9 cellular contexts compared by ENCODE assay signal in genomic region chr22:38314992-38315800, GRCh38. TPM values are rescaled to one million over a fixed set of nuclear protein-coding genes. Genes with fewer than 3 reads are reported as not detected.
DNase-seq lines count a peak whose midpoint lies in the region; ATAC-seq, FAIRE-seq and TF ChIP-seq lines count a peak whose summit lies in the region.
"Had no signal": no experiment of that assay in that cellular context is flagged by ENCODE, and none has a peak within 500 bp of the region (broad histone marks: within the 10 kb centered on the region; RNA-seq: fewer than 3 reads in every experiment).

No MANE protein-coding gene starts in this region.

- H3K36me3 ChIP-seq in HUES48 (ENCODE audit: control insufficient read depth, insufficient read depth, low read length) = peaks cover 41% of the 10 kb centered on the region
- peaks cover 32% of the 10 kb centered on the region for H3K36me3 ChIP-seq in skeletal muscle satellite cell (ENCODE audit: insufficient read depth, low read length)
- H3K36me3 ChIP-seq: neutrophil had no signal

- H3K4me2 ChIP-seq in skeletal muscle satellite cell (ENCODE audit: low read length) = peak overlapping the region; percentile 96

- H3K4me3 ChIP-seq in AG09309 (ENCODE audit: control insufficient read depth, low read depth, low read length) = peak overlapping the region; percentile 95
- peak overlapping the region; percentile 92 for H3K4me3 ChIP-seq in HUES48 (ENCODE audit: low read depth, low read length)
- H3K4me3 ChIP-seq in right cardiac atrium (ENCODE audit: low read length) = peak overlapping the region; percentile 98
- H3K4me3 ChIP-seq in skeletal muscle satellite cell (ENCODE audit: low read length) = peak overlapping the region; percentile 75

- no peaks in the 10 kb centered on the region for H3K27me3 Mint-ChIP-seq in activated T-helper 17 cell treated with anti-CD3 and anti-CD28 coated beads, Interleukin-2, amount 50 U/mL, for 72 hours

- H3K36me3 Mint-ChIP-seq in activated T-helper 17 cell treated with anti-CD3 and anti-CD28 coated beads, Interleukin-2, amount 50 U/mL, for 72 hours (ENCODE audit: low read depth) = peaks cover 60% of the 10 kb centered on the region

- H3K4me1 ChIP-seq in HUES48 (ENCODE audit: control insufficient read depth, insufficient read depth, low read length) (peaks cover 45% of the 10 kb centered on the region), right cardiac atrium (ENCODE audit: control insufficient read depth, insufficient read depth, low read length) (peaks cover 39% of the 10 kb centered on the region), skeletal muscle satellite cell (ENCODE audit: control insufficient read depth, insufficient read depth, low read length) (peaks cover 69% of the 10 kb centered on the region)

- H3K27ac ChIP-seq in HUES48 (ENCODE audit: low read depth, low read length) = peak overlapping the region; percentile 33
- H3K27ac ChIP-seq in right cardiac atrium (ENCODE audit: low read length) = peak overlapping the region; percentile 100
- H3K27ac ChIP-seq: neutrophil had no signal

- TF ChIP-seq CTCF in AG09309 (IDR thresholded peaks at IDR 0.05; ENCODE audit: control insufficient read depth, insufficient read depth, low read depth, low read length, missing control alignments) = no peak

- H3K27me3 ChIP-seq in HUES48 (ENCODE audit: control insufficient read depth, insufficient read depth, low read length) (no peaks in the 10 kb centered on the region), right cardiac atrium (ENCODE audit: control insufficient read depth, insufficient read depth) (no peaks in the 10 kb centered on the region), skeletal muscle satellite cell (ENCODE audit: control insufficient read depth, insufficient read depth, low read length) (no peaks in the 10 kb centered on the region)

- ATAC-seq in activated T-helper 17 cell treated with anti-CD3 and anti-CD28 coated beads, Interleukin-2, amount 50 U/mL, for 72 hours (replicated peaks) = no peak
- ATAC-seq in right cardiac atrium = peak in 1 of 2 donors; percentile 2
- ATAC-seq in HG02610 (IDR thresholded peaks at IDR 0.05; ENCODE audit: unreplicated experiment) = no peak

- H3K9me3 ChIP-seq in HUES48 (ENCODE audit: control insufficient read depth, insufficient read depth, low read length) = no peaks in the 10 kb centered on the region
- no peaks in the 10 kb centered on the region for H3K9me3 ChIP-seq in right cardiac atrium (ENCODE audit: control insufficient read depth, low read length)
- H3K9me3 ChIP-seq in skeletal muscle satellite cell (replicated peaks; ENCODE audit: low read length) = no peaks in the 10 kb centered on the region
- H3K9me3 ChIP-seq: neutrophil had no signal

- no peak for DNase-seq in AG09309 (ENCODE audit: low read depth)
- DNase-seq in right cardiac atrium = peak in 2 of 3 donors; percentile 67 to 70
- DNase-seq in frontal cortex (ENCODE audit: low spot score in 2 of 2) = no peak
- no peak for DNase-seq in mucosa of gallbladder (ENCODE audit: low spot score)

- H3K27ac Mint-ChIP-seq in activated T-helper 17 cell treated with anti-CD3 and anti-CD28 coated beads, Interleukin-2, amount 50 U/mL, for 72 hours = peak overlapping the region; percentile 92

- no peak for FAIRE-seq in frontal cortex (lab: Jason Lieb, UNC)

- WGBS in right cardiac atrium = 6% methylated on average over 19 of the region's 19 CpGs

- intact Hi-C loops in right cardiac atrium (cut with DNase I) = no loop called here

- peak overlapping the region; percentile 85 for H3K4me3 Mint-ChIP-seq in activated T-helper 17 cell treated with anti-CD3 and anti-CD28 coated beads, Interleukin-2, amount 50 U/mL, for 72 hours

- peak overlapping the region; percentile 85 for H3K9ac ChIP-seq in HUES48 (ENCODE audit: low read depth, low read length)
- H3K9ac ChIP-seq in skeletal muscle satellite cell (ENCODE audit: low read depth, low read length) = peak overlapping the region; percentile 98

- peaks cover 40% of the 10 kb centered on the region for H3K4me1 Mint-ChIP-seq in activated T-helper 17 cell treated with anti-CD3 and anti-CD28 coated beads, Interleukin-2, amount 50 U/mL, for 72 hours

- H3K9me3 Mint-ChIP-seq in activated T-helper 17 cell treated with anti-CD3 and anti-CD28 coated beads, Interleukin-2, amount 50 U/mL, for 72 hours = no peaks in the 10 kb centered on the region

RNA-seq across cellular contexts. Expression of gene CSNK1E, which starts 2.0 kb away (rescaled TPM):
- total RNA-seq in activated T-helper 17 cell treated with anti-CD3 and anti-CD28 coated beads, Interleukin-2, amount 50 U/mL, for 72 hours = 100 to 1,000 TPM; 123 to 132 TPM
- total RNA-seq in right cardiac atrium = 10 to 100 TPM; 69.7 to 88.6 (median 81.0) TPM
- polyA plus RNA-seq in right cardiac atrium = 76.3 TPM
- total RNA-seq in skeletal muscle satellite cell (2012; rRNA removed) = 128 and 132 TPM in 2 replicates
- total RNA-seq in frontal cortex = 197 TPM
- total RNA-seq in mucosa of gallbladder = 131 TPM

RNA-seq across cellular contexts. Expression of gene TMEM184B, which starts 42.4 kb away (rescaled TPM):
- total RNA-seq in activated T-helper 17 cell treated with anti-CD3 and anti-CD28 coated beads, Interleukin-2, amount 50 U/mL, for 72 hours = 10 to 100 TPM; 31.5 to 36.5 TPM
- total RNA-seq in right cardiac atrium (10 to 100 TPM; 48.2 to 55.8 (median 49.5) TPM), frontal cortex (6.9 TPM), mucosa of gallbladder (108 TPM)
- 32.2 TPM for polyA plus RNA-seq in right cardiac atrium
- total RNA-seq in skeletal muscle satellite cell (2012; rRNA removed) = 33.0 and 43.7 TPM in 2 replicates

Comparison
In these comparisons a context has a peak if more than half of its experiments do, and no peak if none do; other contexts are left out.
1. DNase-seq: peak in right cardiac atrium (2 of 3); none in AG09309 (single experiment), frontal cortex (0 of 2) and mucosa of gallbladder (single experiment).
2. Peak in every context shown above with its lines, with median percentiles within 50 percentile points of each other: H3K4me3 ChIP-seq.